In genomic region chr2:60125880-60126444, GRCh38 we compare ENCODE assay signal across 1 cellular context.
TF ChIP-seq lines count a peak whose summit lies in the region.

No MANE protein-coding gene starts in this region.

TF ChIP-seq in HepG2, 621 proteins besides CTCF, POLR2A, EP300 and RAD21:
- 0 out of 2 replicates have a peak, but pooled peaks have one; percentile 10 for TF ChIP-seq FOXP4 (CRISPR knock-in tag; IDR thresholded peaks at IDR 0.05)
- TF ChIP-seq ZNF761 (CRISPR knock-in tag; conservative IDR thresholded peaks at IDR 0.05): no peak
- no peak for TF ChIP-seq PLSCR1 (CRISPR knock-in tag; IDR thresholded peaks at IDR 0.05; ENCODE audit: borderline replicate concordance)
- no peak for TF ChIP-seq SOX6 (IDR thresholded peaks at IDR 0.05)
- 0 out of 2 replicates have a peak, but pooled peaks have one; percentile 19 for TF ChIP-seq SOX6 (CRISPR knock-in tag; IDR thresholded peaks at IDR 0.05)
- peak; percentile 22; the same call in 1 of the 2 replicates for TF ChIP-seq TCF7 (IDR thresholded peaks at IDR 0.05; ENCODE audit: low read depth)
